ENCODE assay signal across 8 cellular contexts in the genomic region with DNA sequence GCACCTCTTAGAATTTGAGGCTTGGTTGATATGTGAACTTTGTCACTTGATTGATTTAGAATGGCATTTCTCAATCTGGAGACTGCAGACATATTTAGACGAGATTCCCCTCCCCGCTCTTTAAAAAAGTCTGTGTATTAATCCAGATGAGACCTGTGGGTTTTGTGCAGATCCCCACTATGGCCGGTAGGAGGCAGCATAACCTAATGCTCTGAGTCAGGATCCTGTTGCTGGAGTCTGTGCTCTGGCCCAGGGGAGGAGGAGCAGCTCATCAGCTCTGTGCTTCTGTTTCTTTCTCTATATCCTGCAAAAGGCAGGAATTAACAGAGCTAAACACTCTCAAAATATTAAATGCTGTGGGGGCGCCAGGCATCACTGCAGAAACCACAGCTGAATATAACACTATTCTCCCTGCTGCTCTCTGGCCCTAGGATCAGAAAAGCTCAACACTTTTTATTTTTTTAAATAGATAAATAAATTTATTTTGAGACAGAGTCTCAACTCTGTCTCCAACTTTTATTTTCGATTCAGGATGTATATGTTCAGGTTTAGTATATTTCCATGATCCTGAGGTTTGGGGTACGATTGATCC. TPM values are rescaled to one million over a fixed set of nuclear protein-coding genes. Genes with fewer than 3 reads are reported as not detected.
DNase-seq lines count a peak whose midpoint lies in the region; ATAC-seq, FAIRE-seq and TF ChIP-seq lines count a peak whose summit lies in the region.

No MANE protein-coding gene starts in this region.

- no peaks in the 10 kb centered on the region for H3K79me2 ChIP-seq in HepG2 (ENCODE audit: insufficient read depth, low read length)

- intact Hi-C loops in HepG2 (cut with micrococcal nuclease; ENCODE audit: unreplicated experiment), result loop anchor here (1.0 kb wide), 3 partner anchors 68 to 214 kb away; partner anchors contain the start of gene PRPF18

- no peak overlapping the region for H3K9ac ChIP-seq in HepG2 (ENCODE audit: insufficient read depth, low read depth, low read length)

- H3K27ac ChIP-seq in HepG2 (ENCODE audit: extremely low read length, insufficient read depth, low read length), result no peak overlapping the region

- 2% methylated on average over 6 of the region's 6 CpGs for WGBS in HepG2 (ENCODE audit: low lambda C conversion rate)

- no peak overlapping the region for H3K4me2 ChIP-seq in HepG2 (ENCODE audit: low read depth, low read length)

- ATAC-seq in HG03103 (IDR thresholded peaks at IDR 0.05; ENCODE audit: low read depth, unreplicated experiment), result peak; percentile 86
- ATAC-seq in HepG2, result peak; percentile 98

- in situ Hi-C loops in GM13977 (cut with MboI; ENCODE audit: low pct_unique_long_range_greater_than_20kb, low sequenced_read_pairs, unreplicated experiment), result no loop called here
- in situ Hi-C loops in HepG2 (cut with HindIII; ENCODE audit: extremely low pct_ligation_motif_present, low pct_unique_long_range_greater_than_20kb), result loop anchor here (5.0 kb wide), 1 partner anchor 70 kb away; no protein-coding TSS in a partner anchor

- peaks cover 20% of the 10 kb centered on the region for H3K4me1 ChIP-seq in HepG2 (ENCODE audit: insufficient read depth, low read length)

- CTCF ChIA-PET in HepG2 (lab: Yijun Ruan, JAX; ENCODE audit: low intra/inter-chr PET ratio, low total read pairs), result interaction anchor here (0.5 to 2.3 kb wide), 5 partner anchors 27 to 406 kb away, joined by 3 to 39 read pairs (median 7); no protein-coding TSS in a partner anchor

- H3K27me3 ChIP-seq in HepG2 (ENCODE audit: control insufficient read depth in 1 of 2, insufficient read depth in 2 of 2, low read length in 2 of 2), result no peaks in the 10 kb centered on the region

- BruUV-seq in HepG2 (replicated peaks; lab: Mats Ljungman, UMichigan), result no TSS peak

- TF ChIP-seq CTCF in GM13977 (IDR thresholded peaks at IDR 0.05; ENCODE audit: extremely low read depth, insufficient read depth, missing control alignments) (peak; percentile 85), choroid plexus epithelial cell (conservative IDR thresholded peaks at IDR 0.05; ENCODE audit: low read depth, low read length) (peak; percentile 99), HepG2 (CRISPR knock-in tag; IDR thresholded peaks at IDR 0.05) (peak; percentile 92)

- H4K20me1 ChIP-seq in HepG2 (ENCODE audit: insufficient read depth, low read length), result no peaks in the 10 kb centered on the region

- peak; percentile 86 for FAIRE-seq in A204.1 (lab: Jason Lieb, UNC)
- FAIRE-seq in HepG2 (lab: Jason Lieb, UNC), result peak; percentile 89

- H3K36me3 ChIP-seq in HepG2 (replicated peaks in 1 of 2; ENCODE audit: control insufficient read depth in 1 of 2, insufficient read depth in 2 of 2, low read length in 2 of 2), result no peaks in the 10 kb centered on the region

- POLR2A ChIA-PET in HepG2 (lab: Yijun Ruan, JAX), result interaction anchor here (1.0 kb wide), 1 partner anchor 68 kb away, joined by 4 read pairs; no protein-coding TSS in a partner anchor

- peak; percentile 89 for TF ChIP-seq RAD21 in HepG2 (CRISPR knock-in tag; IDR thresholded peaks at IDR 0.05)

- no peak for TF ChIP-seq POLR2A in HepG2 (IDR thresholded peaks at IDR 0.05; ENCODE audit: insufficient read depth in 1 of 2, low read depth in 2 of 2, low read length in 2 of 2)

- H3K4me3 ChIP-seq in choroid plexus epithelial cell (ENCODE audit: low read depth, low read length) (no peak overlapping the region), HepG2 (replicated peaks in 1 of 3; ENCODE audit: insufficient read depth in 1 of 3, low read depth in 2 of 3, low read length in 3 of 3) (no peak overlapping the region)

- no peaks in the 10 kb centered on the region for H3K9me3 ChIP-seq in HepG2 (ENCODE audit: low read length)

- TF ChIP-seq EP300 in HepG2 (IDR thresholded peaks at IDR 0.05; ENCODE audit: low read depth in 2 of 2, low read length in 2 of 2), result no peak
- no peak for TF ChIP-seq EP300 in HepG2 (CRISPR knock-in tag; IDR thresholded peaks at IDR 0.05; ENCODE audit: borderline replicate concordance)

- DNase-seq in GM13977 (ENCODE audit: low spot score) (peak; percentile 88), NCI-H345 (lab: John Stamatoyannopoulos, UW) (peak; percentile 78), choroid plexus epithelial cell (ENCODE audit: low read depth) (peak; percentile 93), HepG2 (ENCODE audit: low spot score) (peak; percentile 81)
- peak in 3 of 4 experiments; percentile 15 to 32 (median 22) for DNase-seq in activated CD4-positive, CD25-positive, alpha-beta regulatory T cell (lab: John Stamatoyannopoulos, UW)
- peak in 2 of 3 donors; percentile 45 for DNase-seq in stimulated activated CD4-positive, alpha-beta T cell treated with anti-CD3 and anti-CD28 coated beads, TNF-alpha, amount 100 ng/mL, for 48 hours (ENCODE audit: low read depth in 3 of 3)

- H2AFZ ChIP-seq in HepG2 (ENCODE audit: low read length), result no peak overlapping the region

TF ChIP-seq in HepG2, 621 proteins besides CTCF, POLR2A, EP300 and RAD21 (continues in another document):
- TF ChIP-seq, protein P1, sequence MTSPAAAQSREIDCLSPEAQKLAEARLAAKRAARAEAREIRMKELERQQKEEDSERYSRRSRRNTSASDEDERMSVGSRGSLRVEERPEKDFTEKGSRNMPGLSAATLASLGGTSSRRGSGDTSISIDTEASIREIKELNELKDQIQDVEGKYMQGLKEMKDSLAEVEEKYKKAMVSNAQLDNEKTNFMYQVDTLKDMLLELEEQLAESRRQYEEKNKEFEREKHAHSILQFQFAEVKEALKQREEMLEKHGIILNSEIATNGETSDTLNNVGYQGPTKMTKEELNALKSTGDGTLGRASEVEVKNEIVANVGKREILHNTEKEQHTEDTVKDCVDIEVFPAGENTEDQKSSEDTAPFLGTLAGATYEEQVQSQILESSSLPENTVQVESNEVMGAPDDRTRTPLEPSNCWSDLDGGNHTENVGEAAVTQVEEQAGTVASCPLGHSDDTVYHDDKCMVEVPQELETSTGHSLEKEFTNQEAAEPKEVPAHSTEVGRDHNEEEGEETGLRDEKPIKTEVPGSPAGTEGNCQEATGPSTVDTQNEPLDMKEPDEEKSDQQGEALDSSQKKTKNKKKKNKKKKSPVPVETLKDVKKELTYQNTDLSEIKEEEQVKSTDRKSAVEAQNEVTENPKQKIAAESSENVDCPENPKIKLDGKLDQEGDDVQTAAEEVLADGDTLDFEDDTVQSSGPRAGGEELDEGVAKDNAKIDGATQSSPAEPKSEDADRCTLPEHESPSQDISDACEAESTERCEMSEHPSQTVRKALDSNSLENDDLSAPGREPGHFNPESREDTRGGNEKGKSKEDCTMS (CRISPR knock-in tag; conservative IDR thresholded peaks at IDR 0.05), result no peak
- no peak for TF ChIP-seq MEIS2 (CRISPR knock-in tag; IDR thresholded peaks at IDR 0.05)
- no peak for TF ChIP-seq ZNF337 (CRISPR knock-in tag; IDR thresholded peaks at IDR 0.05; ENCODE audit: borderline replicate concordance, low read depth)
- TF ChIP-seq ZSCAN30 (CRISPR knock-in tag; IDR thresholded peaks at IDR 0.05), result no peak
- TF ChIP-seq ARHGAP35 (CRISPR knock-in tag; IDR thresholded peaks at IDR 0.05; ENCODE audit: borderline replicate concordance), result no peak
- peak; percentile 94 for TF ChIP-seq SMC3 (IDR thresholded peaks at IDR 0.05; ENCODE audit: low read length)
- TF ChIP-seq CSRNP1 (CRISPR knock-in tag; IDR thresholded peaks at IDR 0.05), result no peak
- no peak for TF ChIP-seq ZNF10 (CRISPR knock-in tag; IDR thresholded peaks at IDR 0.05; ENCODE audit: borderline replicate concordance, low read depth)
- no peak for TF ChIP-seq ZFY (CRISPR knock-in tag; IDR thresholded peaks at IDR 0.05)
- no peak for TF ChIP-seq EZH2 (conservative IDR thresholded peaks at IDR 0.05; ENCODE audit: low read depth, low read length)
- TF ChIP-seq IRF2 (CRISPR knock-in tag; IDR thresholded peaks at IDR 0.05), result no peak; the same call in 1 of the 2 replicates
- TF ChIP-seq RXRB (CRISPR knock-in tag; IDR thresholded peaks at IDR 0.05; ENCODE audit: borderline replicate concordance), result peak; percentile 44; the same call in 1 of the 2 replicates

RNA-seq across cellular contexts. Expression of gene SEPHS1, which starts 23.9 kb away (rescaled TPM):
- total RNA-seq in HepG2 (2016; rRNA removed; fragmentation: Illumina TruSeq; extraction: Trizol), result 61.5 and 76.0 TPM in 2 replicates
- 81.7 and 82.0 TPM in 2 replicates for total RNA-seq in HepG2 (2016; cell fraction: cytosol; rRNA removed; fragmentation: Illumina TruSeq; extraction: Trizol; ENCODE audit: low read depth)
- total RNA-seq in HepG2 (2016; cell fraction: insoluble cytoplasmic fraction; rRNA removed; fragmentation: Illumina TruSeq; extraction: Trizol), result 64.7 and 68.6 TPM in 2 replicates
- total RNA-seq in HepG2 (2016; cell fraction: membrane; rRNA removed; fragmentation: Illumina TruSeq; extraction: Trizol), result 145 and 152 TPM in 2 replicates
- total RNA-seq in HepG2 (2016; cell fraction: nucleus; rRNA removed; fragmentation: Illumina TruSeq; extraction: Trizol), result 26.6 and 33.5 TPM in 2 replicates
- polyA plus RNA-seq in HepG2 (2011; rRNA removed), result 52.3 and 57.8 TPM in 2 replicates
- 37.6 and 45.1 TPM in 2 replicates for polyA plus RNA-seq in HepG2 (2011; cell fraction: cytosol; rRNA removed)
- polyA plus RNA-seq in HepG2 (2011; cell fraction: nucleus; rRNA removed), result 19.5 and 19.9 TPM in 2 replicates
- 32.9 and 36.4 TPM in 2 replicates for polyA plus RNA-seq in HepG2 (2012)
- 167 and 171 TPM in 2 replicates for polyA plus RNA-seq in HepG2 (2016; cell fraction: cytosol; fragmentation: Illumina TruSeq; extraction: Trizol; ENCODE audit: low read depth)
- polyA plus RNA-seq in HepG2 (2016; cell fraction: insoluble cytoplasmic fraction; fragmentation: Illumina TruSeq; extraction: Trizol; ENCODE audit: low read depth), result 95.6 and 112 TPM in 2 replicates
- polyA plus RNA-seq in HepG2 (2016; cell fraction: membrane; fragmentation: Illumina TruSeq; extraction: Trizol; ENCODE audit: low read depth), result 189 and 199 TPM in 2 replicates
- 67.4 and 69.2 TPM in 2 replicates for polyA plus RNA-seq in HepG2 (2016; cell fraction: nucleus; fragmentation: Illumina TruSeq; extraction: Trizol; ENCODE audit: insufficient read depth, low read depth)
- polyA minus RNA-seq in HepG2 (2011; rRNA and poly(A)+ RNA removed; ENCODE audit: low replicate concordance), result 44.9 and 79.2 TPM in 2 replicates
- polyA minus RNA-seq in HepG2 (2011; cell fraction: cytosol; rRNA and poly(A)+ RNA removed), result 26.9 and 32.6 TPM in 2 replicates
- 18.8 and 19.8 TPM in 2 replicates for polyA minus RNA-seq in HepG2 (2011; cell fraction: nucleus; rRNA and poly(A)+ RNA removed)

Comparison
In these comparisons a context has a peak if more than half of its experiments do, and no peak if none do; other contexts are left out.
1. DNase-seq: peak in every context shown above with its lines; median percentile 93 in choroid plexus epithelial cell; 88 in GM13977; 81 in HepG2; 78 in NCI-H345; 45 in stimulated activated CD4-positive, alpha-beta T cell treated with anti-CD3 and anti-CD28 coated beads, TNF-alpha, amount 100 ng/mL, for 48 hours; 22 in activated CD4-positive, CD25-positive, alpha-beta regulatory T cell.